12 cellular contexts compared by ENCODE assay signal in genomic region chr17:59093145-59093701, GRCh38. TPM values are rescaled to one million over a fixed set of nuclear protein-coding genes. Genes with fewer than 3 reads are reported as not detected.
A peak's percentile ranks its signal among the peaks of the same experiment; 100 is the strongest.
DNase-seq lines count a peak whose midpoint lies in the region; ATAC-seq and TF ChIP-seq lines count a peak whose summit lies in the region.
"Had no signal": no experiment of that assay in that cellular context is flagged by ENCODE, and none has a peak within 500 bp of the region (broad histone marks: within the 10 kb centered on the region; RNA-seq: fewer than 3 reads in every experiment).

No MANE protein-coding gene starts in this region.

- H3K4me1 ChIP-seq in OCI-LY3 (ENCODE audit: low read length) (peaks cover 23% of the 10 kb centered on the region), lower lobe of right lung (peaks cover 10% of the 10 kb centered on the region), upper lobe of right lung (peaks cover 10% of the 10 kb centered on the region)

- H3K4me3 ChIP-seq in OCI-LY3 (ENCODE audit: low read length) (peak overlapping the region; percentile 40), choroid plexus epithelial cell (ENCODE audit: low read depth, low read length) (peak overlapping the region; percentile 1), lower lobe of right lung (no peak overlapping the region), upper lobe of right lung (no peak overlapping the region)

- H3K27ac ChIP-seq in OCI-LY3 (ENCODE audit: low read length), result no peak overlapping the region; the same call in 1 of the 2 replicates
- H3K27ac ChIP-seq in lower lobe of right lung, result peak overlapping the region; percentile 48
- H3K27ac ChIP-seq in upper lobe of right lung, result peak overlapping the region; percentile 56

- H3K9me3 ChIP-seq in OCI-LY3 (ENCODE audit: insufficient read depth, low read length) (no peaks in the 10 kb centered on the region), lower lobe of right lung (no peaks in the 10 kb centered on the region), upper lobe of right lung (no peaks in the 10 kb centered on the region)

- H2AFZ ChIP-seq in OCI-LY3 (ENCODE audit: low read depth, low read length), result no peak overlapping the region

- DNase-seq in choroid plexus epithelial cell (ENCODE audit: low read depth) (no peak), lower lobe of right lung (no peak), upper lobe of right lung (no peak), GM20000 (ENCODE audit: low spot score) (no peak)
- DNase-seq: COR-L47; H7; naive thymus-derived CD4-positive, alpha-beta T cell; NCI-H2081 treated with DMSO at 0.1 percent for 48 hours; stimulated activated CD8-positive, alpha-beta memory T cell treated with anti-CD3 and anti-CD28 coated beads, Interleukin-4, amount 100 ng/mL, for 48 hours had no signal

- peaks cover 37% of the 10 kb centered on the region for H3K79me2 ChIP-seq in OCI-LY3 (ENCODE audit: low read length)

- intact Hi-C loops in lower lobe of right lung (cut with DNase I) (no loop called here), upper lobe of right lung (cut with DNase I) (no loop called here)

- TF ChIP-seq CTCF in OCI-LY3 (IDR thresholded peaks at IDR 0.05; ENCODE audit: low read depth, low read length) (no peak), choroid plexus epithelial cell (conservative IDR thresholded peaks at IDR 0.05; ENCODE audit: low read depth, low read length) (no peak), lower lobe of right lung (IDR thresholded peaks at IDR 0.05) (no peak), upper lobe of right lung (IDR thresholded peaks at IDR 0.05) (no peak), GM20000 (IDR thresholded peaks at IDR 0.05; ENCODE audit: extremely low read depth, missing control alignments) (no peak)

- peak in 1 of 2 donors; percentile 31 for ATAC-seq in lower lobe of right lung
- no peak for ATAC-seq in upper lobe of right lung
- ATAC-seq in HG03442 (IDR thresholded peaks at IDR 0.05; ENCODE audit: unreplicated experiment), result no peak
- no peak for ATAC-seq in HG02884 (IDR thresholded peaks at IDR 0.05; ENCODE audit: unreplicated experiment)
- ATAC-seq: naive thymus-derived CD4-positive, alpha-beta T cell had no signal

- no peaks in the 10 kb centered on the region for H3K27me3 ChIP-seq in OCI-LY3 (ENCODE audit: low read depth, low read length)
- H3K27me3 ChIP-seq in lower lobe of right lung (ENCODE audit: low read depth), result no peaks in the 10 kb centered on the region
- H3K27me3 ChIP-seq in upper lobe of right lung, result no peaks in the 10 kb centered on the region

- H3K36me3 ChIP-seq in OCI-LY3 (replicated peaks; ENCODE audit: low read depth, low read length) (peaks cover 7% of the 10 kb centered on the region), lower lobe of right lung (peaks cover 18% of the 10 kb centered on the region), upper lobe of right lung (peaks cover 18% of the 10 kb centered on the region)

- no peaks in the 10 kb centered on the region for H4K20me1 ChIP-seq in OCI-LY3 (ENCODE audit: insufficient read depth, low read length)

- peak overlapping the region; percentile 26; the same call in 1 of the 2 replicates for H3K9ac ChIP-seq in OCI-LY3 (ENCODE audit: low read length)

- peak overlapping the region; percentile 73 for H3K4me2 ChIP-seq in OCI-LY3 (ENCODE audit: low read length)

RNA-seq across cellular contexts. Expression of gene TRIM37, which starts 13.5 kb away (rescaled TPM):
- total RNA-seq in lower lobe of right lung (19.3 TPM), upper lobe of right lung (20.3 TPM)

Comparison
In these comparisons a context has a peak if more than half of its experiments do, and no peak if none do; other contexts are left out.
1. H3K4me3 ChIP-seq: peak in OCI-LY3 (single experiment) and choroid plexus epithelial cell (single experiment); none in lower lobe of right lung (single experiment) and upper lobe of right lung (single experiment).